In the genomic region with DNA sequence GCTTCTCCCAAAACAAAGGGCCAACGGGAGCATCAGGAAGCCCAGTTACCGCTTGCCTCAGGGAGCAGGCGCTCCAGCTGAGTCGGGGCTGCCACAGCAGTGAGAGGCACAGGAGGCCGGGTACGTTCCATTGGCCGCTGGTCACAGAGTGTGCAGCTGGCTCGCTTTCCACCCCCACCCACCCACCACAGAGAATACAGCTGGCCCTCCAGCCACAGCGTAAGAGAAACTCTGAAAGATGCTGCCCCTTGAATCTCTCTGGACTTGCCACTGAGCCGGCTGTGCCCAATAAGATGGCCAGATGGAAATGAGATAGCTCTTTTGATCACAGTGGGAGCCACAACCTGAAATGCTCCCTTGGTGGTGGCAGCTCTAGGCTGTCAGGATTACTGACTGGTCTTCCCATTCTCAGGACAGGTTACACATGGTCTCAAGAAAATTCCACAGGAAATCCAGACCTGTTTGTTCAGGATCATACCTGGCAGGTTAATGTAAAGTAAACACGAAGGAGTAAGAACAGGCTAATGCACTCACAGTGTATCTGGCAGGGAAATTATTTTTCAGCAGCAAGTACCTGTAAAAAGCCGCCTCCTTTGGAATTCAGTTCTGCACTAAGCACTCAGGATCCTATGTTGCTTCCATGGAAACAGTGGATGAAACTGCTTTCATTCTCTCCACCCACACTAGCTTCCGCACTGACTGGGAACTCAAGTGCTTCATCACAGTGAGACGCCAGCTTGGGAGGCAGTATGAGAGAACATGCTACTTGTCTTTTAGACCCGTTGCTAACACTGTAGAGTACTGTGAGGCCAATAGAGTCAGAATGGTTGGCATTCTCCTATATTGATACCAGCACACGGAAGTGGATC, we compare ENCODE assay signal across 15 cellular contexts. TPM values are rescaled to one million over a fixed set of nuclear protein-coding genes. Genes with fewer than 3 reads are reported as not detected.
DNase-seq lines count a peak whose midpoint lies in the region; ATAC-seq and TF ChIP-seq lines count a peak whose summit lies in the region.
"Had no signal": no experiment of that assay in that cellular context is flagged by ENCODE, and none has a peak within 500 bp of the region (broad histone marks: within the 10 kb centered on the region; RNA-seq: fewer than 3 reads in every experiment).

No MANE protein-coding gene starts in this region.

- no peak for TF ChIP-seq POLR2A in right lobe of liver (IDR thresholded peaks at IDR 0.05)

- H3K27me3 ChIP-seq in H7 (ENCODE audit: control insufficient read depth, insufficient read depth, low read length) (no peaks in the 10 kb centered on the region), right lobe of liver (no peaks in the 10 kb centered on the region)

- H3K4me3 ChIP-seq in H7 (ENCODE audit: insufficient read depth, low read depth, low read length), result no peak overlapping the region
- H3K4me3 ChIP-seq in epithelial cell of esophagus (ENCODE audit: low read length), result no peak overlapping the region
- H3K4me3 ChIP-seq in right lobe of liver, result no peak overlapping the region
- H3K4me3 ChIP-seq: skin epidermis had no signal

- TF ChIP-seq CTCF in epithelial cell of esophagus (IDR thresholded peaks at IDR 0.05; ENCODE audit: insufficient read depth, low read depth, low read length, missing control alignments) (no peak), right lobe of liver (IDR thresholded peaks at IDR 0.05) (no peak)

- ATAC-seq in right lobe of liver (no peak), HG03097 (IDR thresholded peaks at IDR 0.05; ENCODE audit: low FRiP score, unreplicated experiment) (no peak), left ventricle myocardium superior (no peak)
- ATAC-seq: activated naive CD4-positive, alpha-beta T cell treated with anti-CD3 and anti-CD28 coated beads, Interleukin-2, amount 50 U/mL, for 72 hours; PC-3 had no signal

- intact Hi-C loops in right lobe of liver (cut with DNase I) (loop anchor here in 1 of 2 donors (10.0 kb wide), 1 partner anchor 188 kb away; no protein-coding TSS in a partner anchor), left ventricle myocardium superior (cut with micrococcal nuclease) (no loop called here)

- H3K9me3 ChIP-seq in right lobe of liver, result no peaks in the 10 kb centered on the region

- DNase-seq in H7 (peak; percentile 52), NCI-H510A (lab: John Stamatoyannopoulos, UW) (peak; percentile 46), epithelial cell of esophagus (ENCODE audit: low read depth) (peak; percentile 62), occipital lobe (lab: John Stamatoyannopoulos, UW) (peak; percentile 41), right lobe of liver (no peak), left ventricle myocardium superior (no peak)
- DNase-seq in NK-92 treated with Interleukin-12 subunit alpha and Interleukin-12 subunit beta, amount 100 ng/mL, for 24 hours (lab: John Stamatoyannopoulos, UW), result no peak
- DNase-seq: midbrain, MM.1S, PC-3 had no signal

- no peaks in the 10 kb centered on the region for H3K4me1 ChIP-seq in right lobe of liver

- no peak overlapping the region for H3K27ac ChIP-seq in right lobe of liver
- H3K27ac ChIP-seq: skin epidermis had no signal

- H3K36me3 ChIP-seq in H7 (replicated peaks; ENCODE audit: control insufficient read depth, insufficient read depth, low read length) (no peaks in the 10 kb centered on the region), right lobe of liver (no peaks in the 10 kb centered on the region)

- WGBS in right lobe of liver (ENCODE audit: insufficient coverage, low coverage, low lambda C conversion rate, missing lambda C conversion rate), result 88% methylated on average over 12 of the region's 16 CpGs

RNA-seq across cellular contexts. Expression of gene SIAE, which starts 16.5 kb away (rescaled TPM):
- 1.6 and 2.6 TPM in 2 replicates for total RNA-seq in H7 (2014; rRNA removed; shearing (Covaris generic))
- total RNA-seq in occipital lobe (9.7 TPM), right lobe of liver (10 to 100 TPM; 30.9 to 56.8 (median 35.6) TPM), left ventricle myocardium superior (77.7 TPM)

RNA-seq across cellular contexts. Expression of gene SPA17, which starts 16.7 kb away (rescaled TPM):
- total RNA-seq in H7 (2014; rRNA removed; shearing (Covaris generic)), result 9.6 and 9.8 TPM in 2 replicates
- 5.1 TPM for total RNA-seq in occipital lobe
- 1 to 10 TPM in 3 of 6 experiments, under 1 TPM in 3; 0.23 to 4.0 (median 1.2) TPM for total RNA-seq in right lobe of liver
- 1.2 TPM for total RNA-seq in left ventricle myocardium superior

RNA-seq across cellular contexts. Expression of gene TBRG1, which starts 34.3 kb away (rescaled TPM):
- 21.1 and 26.2 TPM in 2 replicates for total RNA-seq in H7 (2014; rRNA removed; shearing (Covaris generic))
- total RNA-seq in occipital lobe (42.7 TPM), right lobe of liver (10 to 100 TPM; 13.3 to 20.5 (median 17.9) TPM), left ventricle myocardium superior (20.6 TPM)

RNA-seq across cellular contexts. Expression of gene PANX3, which starts 45.8 kb away (rescaled TPM):
- not detected in 2 replicates for total RNA-seq in H7 (2014; rRNA removed; shearing (Covaris generic))
- not detected for total RNA-seq in occipital lobe
- not detected for total RNA-seq in right lobe of liver
- total RNA-seq in left ventricle myocardium superior, result not detected
- total RNA-seq: activated naive CD4-positive, alpha-beta T cell treated with anti-CD3 and anti-CD28 coated beads, Interleukin-2, amount 50 U/mL, for 72 hours; glomerular endothelial cell; PC-3; T-helper 2 cell treated with Interferon-gamma antibody and Interleukin-4, amounts not matched to agents 100 ng/mL and 5 ng/mL, for 36 hours had no signal

Comparison
In these comparisons a context has a peak if more than half of its experiments do, and no peak if none do; other contexts are left out.
1. DNase-seq: peak in H7 (single experiment), NCI-H510A (single experiment), epithelial cell of esophagus (single experiment) and occipital lobe (single experiment); none in right lobe of liver (0 of 3), left ventricle myocardium superior (single experiment) and NK-92 treated with Interleukin-12 subunit alpha and Interleukin-12 subunit beta, amount 100 ng/mL, for 24 hours (single experiment).